In the genomic region with DNA sequence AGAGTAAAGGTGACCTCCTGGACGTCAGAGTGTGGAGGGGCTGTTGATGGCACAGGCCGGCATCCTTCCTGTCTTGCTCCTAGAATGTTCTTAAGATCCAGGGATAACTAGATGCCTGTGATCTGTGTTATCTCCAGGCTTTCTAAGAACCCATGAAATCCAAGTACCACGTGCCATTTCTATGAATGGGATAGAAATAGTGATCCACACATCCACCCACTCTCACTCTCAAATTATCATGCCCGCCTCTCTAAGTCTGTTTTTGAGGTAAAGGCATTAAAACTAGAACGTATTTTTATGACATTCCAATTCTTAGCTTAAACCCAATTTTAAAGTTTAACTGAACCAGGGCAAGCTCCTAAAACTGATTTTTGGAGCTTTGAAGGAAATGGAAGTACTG, we compare ENCODE assay signal across 14 cellular contexts.
DNase-seq lines count a peak whose midpoint lies in the region; ATAC-seq, FAIRE-seq and TF ChIP-seq lines count a peak whose summit lies in the region.
"Had no signal": no experiment of that assay in that cellular context is flagged by ENCODE, and none has a peak within 500 bp of the region (broad histone marks: within the 10 kb centered on the region; RNA-seq: fewer than 3 reads in every experiment).

No MANE protein-coding gene starts in this region.

- no peaks in the 10 kb centered on the region for H3K9me3 Mint-ChIP-seq in WTC11
- peaks cover 5% of the 10 kb centered on the region for H3K9me3 Mint-ChIP-seq in glutamatergic neuron (ENCODE audit: unreplicated experiment)
- no peaks in the 10 kb centered on the region for H3K9me3 Mint-ChIP-seq in nephron
- H3K9me3 Mint-ChIP-seq in stimulated activated effector memory CD8-positive, alpha-beta T cell treated with anti-CD3 and anti-CD28 coated beads, Interleukin-12 subunit alpha, Interleukin-12 subunit beta, amount 100 ng/mL, for 72 hours, result peaks cover 2% of the 10 kb centered on the region
- H3K9me3 Mint-ChIP-seq in activated naive CD8-positive, alpha-beta T cell treated with anti-CD3 and anti-CD28 coated beads, Interleukin-2, amount 50 U/mL, for 24 hours, result no peaks in the 10 kb centered on the region
- H3K9me3 Mint-ChIP-seq: CD4-positive, alpha-beta T cell had no signal

- H3K4me1 Mint-ChIP-seq in WTC11, result peaks cover 45% of the 10 kb centered on the region
- H3K4me1 Mint-ChIP-seq in glutamatergic neuron (ENCODE audit: low read depth, unreplicated experiment), result peaks cover 66% of the 10 kb centered on the region
- peaks cover 68% of the 10 kb centered on the region for H3K4me1 Mint-ChIP-seq in nephron
- H3K4me1 Mint-ChIP-seq in stimulated activated effector memory CD8-positive, alpha-beta T cell treated with anti-CD3 and anti-CD28 coated beads, Interleukin-12 subunit alpha, Interleukin-12 subunit beta, amount 100 ng/mL, for 72 hours, result no peaks in the 10 kb centered on the region
- no peaks in the 10 kb centered on the region for H3K4me1 Mint-ChIP-seq in activated naive CD8-positive, alpha-beta T cell treated with anti-CD3 and anti-CD28 coated beads, Interleukin-2, amount 50 U/mL, for 24 hours

- DNase-seq in WTC11 (ENCODE audit: low spot score) (no peak), glutamatergic neuron (no peak), urothelium cell line (ENCODE audit: low spot score) (no peak)
- DNase-seq in stimulated activated effector memory CD8-positive, alpha-beta T cell treated with anti-CD3 and anti-CD28 coated beads, Interleukin-12 subunit alpha, Interleukin-12 subunit beta, amount 100 ng/mL, for 72 hours (ENCODE audit: low spot score in 2 of 2), result no peak
- DNase-seq in activated naive CD8-positive, alpha-beta T cell treated with anti-CD3 and anti-CD28 coated beads, Interleukin-2, amount 50 U/mL, for 24 hours, result no peak
- DNase-seq: AML-193; Caco-2; CD4-positive, alpha-beta T cell had no signal

- no peaks in the 10 kb centered on the region for H3K27me3 Mint-ChIP-seq in WTC11 (ENCODE audit: low read depth)
- H3K27me3 Mint-ChIP-seq in glutamatergic neuron (ENCODE audit: unreplicated experiment), result no peaks in the 10 kb centered on the region
- H3K27me3 Mint-ChIP-seq in nephron (ENCODE audit: low read depth), result no peaks in the 10 kb centered on the region
- no peaks in the 10 kb centered on the region for H3K27me3 Mint-ChIP-seq in activated naive CD8-positive, alpha-beta T cell treated with anti-CD3 and anti-CD28 coated beads, Interleukin-2, amount 50 U/mL, for 24 hours
- H3K27me3 Mint-ChIP-seq: CD4-positive, alpha-beta T cell had no signal

- H3K36me3 Mint-ChIP-seq in WTC11 (no peaks in the 10 kb centered on the region), glutamatergic neuron (ENCODE audit: unreplicated experiment) (no peaks in the 10 kb centered on the region), nephron (ENCODE audit: low read depth) (no peaks in the 10 kb centered on the region)
- H3K36me3 Mint-ChIP-seq in stimulated activated effector memory CD8-positive, alpha-beta T cell treated with anti-CD3 and anti-CD28 coated beads, Interleukin-12 subunit alpha, Interleukin-12 subunit beta, amount 100 ng/mL, for 72 hours, result no peaks in the 10 kb centered on the region
- no peaks in the 10 kb centered on the region for H3K36me3 Mint-ChIP-seq in activated naive CD8-positive, alpha-beta T cell treated with anti-CD3 and anti-CD28 coated beads, Interleukin-2, amount 50 U/mL, for 24 hours (ENCODE audit: low read depth)

- FAIRE-seq in urothelium cell line (lab: Jason Lieb, UNC), result no peak
- FAIRE-seq: A549, G401.6, GM12891, GM19239 had no signal

- H3K4me3 Mint-ChIP-seq in WTC11 (no peak overlapping the region), glutamatergic neuron (ENCODE audit: unreplicated experiment) (no peak overlapping the region), nephron (no peak overlapping the region)
- no peak overlapping the region for H3K4me3 Mint-ChIP-seq in stimulated activated effector memory CD8-positive, alpha-beta T cell treated with anti-CD3 and anti-CD28 coated beads, Interleukin-12 subunit alpha, Interleukin-12 subunit beta, amount 100 ng/mL, for 72 hours
- no peak overlapping the region for H3K4me3 Mint-ChIP-seq in activated naive CD8-positive, alpha-beta T cell treated with anti-CD3 and anti-CD28 coated beads, Interleukin-2, amount 50 U/mL, for 24 hours
- H3K4me3 Mint-ChIP-seq: CD4-positive, alpha-beta T cell had no signal

- ATAC-seq in WTC11 (no peak), HG02938 (IDR thresholded peaks at IDR 0.05; ENCODE audit: unreplicated experiment) (no peak)
- peak; percentile 28 for ATAC-seq in stimulated activated effector memory CD8-positive, alpha-beta T cell treated with anti-CD3 and anti-CD28 coated beads, Interleukin-12 subunit alpha, Interleukin-12 subunit beta, amount 100 ng/mL, for 72 hours
- ATAC-seq in activated naive CD8-positive, alpha-beta T cell treated with anti-CD3 and anti-CD28 coated beads, Interleukin-2, amount 50 U/mL, for 24 hours, result no peak
- ATAC-seq: A549 had no signal

- POLR2A ChIA-PET in WTC11 (lab: Charles Lee), result no interaction called here

- TF ChIP-seq CTCF in WTC11 (IDR thresholded peaks at IDR 0.05) (no peak), glutamatergic neuron (IDR thresholded peaks at IDR 0.05; ENCODE audit: partially characterized antibody, unreplicated experiment) (no peak), nephron (IDR thresholded peaks at IDR 0.05; ENCODE audit: unreplicated experiment in 3 of 3) (no peak)

- CTCF ChIA-PET in WTC11 (lab: Charles Lee), result no interaction called here

- H3K27ac Mint-ChIP-seq in WTC11 (peak overlapping the region; percentile 69; the same call in 1 of the 2 replicates), glutamatergic neuron (ENCODE audit: unreplicated experiment) (peak overlapping the region; percentile 86), nephron (peak overlapping the region; percentile 74 to 91 (median 84))
- no peak overlapping the region for H3K27ac Mint-ChIP-seq in stimulated activated effector memory CD8-positive, alpha-beta T cell treated with anti-CD3 and anti-CD28 coated beads, Interleukin-12 subunit alpha, Interleukin-12 subunit beta, amount 100 ng/mL, for 72 hours
- no peak overlapping the region for H3K27ac Mint-ChIP-seq in activated naive CD8-positive, alpha-beta T cell treated with anti-CD3 and anti-CD28 coated beads, Interleukin-2, amount 50 U/mL, for 24 hours
- H3K27ac Mint-ChIP-seq: CD4-positive, alpha-beta T cell had no signal

TF ChIP-seq in WTC11, 78 proteins besides CTCF, POLR2A, EP300 and RAD21 (continues in another document):
- TF ChIP-seq OVOL2 (CRISPR knock-in tag; IDR thresholded peaks at IDR 0.05; ENCODE audit: borderline replicate concordance) (no peak), JUN (CRISPR knock-in tag; IDR thresholded peaks at IDR 0.05) (no peak), TCF7 (CRISPR knock-in tag; IDR thresholded peaks at IDR 0.05; ENCODE audit: low read depth) (no peak), ZSCAN18 (CRISPR knock-in tag; IDR thresholded peaks at IDR 0.05) (no peak), E2F4 (CRISPR knock-in tag; IDR thresholded peaks at IDR 0.05; ENCODE audit: borderline replicate concordance, low read depth) (no peak), SP1 (CRISPR knock-in tag; conservative IDR thresholded peaks at IDR 0.05) (no peak), ERG (CRISPR knock-in tag; IDR thresholded peaks at IDR 0.05) (no peak)
- TF ChIP-seq, protein P1, sequence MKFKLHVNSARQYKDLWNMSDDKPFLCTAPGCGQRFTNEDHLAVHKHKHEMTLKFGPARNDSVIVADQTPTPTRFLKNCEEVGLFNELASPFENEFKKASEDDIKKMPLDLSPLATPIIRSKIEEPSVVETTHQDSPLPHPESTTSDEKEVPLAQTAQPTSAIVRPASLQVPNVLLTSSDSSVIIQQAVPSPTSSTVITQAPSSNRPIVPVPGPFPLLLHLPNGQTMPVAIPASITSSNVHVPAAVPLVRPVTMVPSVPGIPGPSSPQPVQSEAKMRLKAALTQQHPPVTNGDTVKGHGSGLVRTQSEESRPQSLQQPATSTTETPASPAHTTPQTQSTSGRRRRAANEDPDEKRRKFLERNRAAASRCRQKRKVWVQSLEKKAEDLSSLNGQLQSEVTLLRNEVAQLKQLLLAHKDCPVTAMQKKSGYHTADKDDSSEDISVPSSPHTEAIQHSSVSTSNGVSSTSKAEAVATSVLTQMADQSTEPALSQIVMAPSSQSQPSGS (CRISPR knock-in tag; IDR thresholded peaks at IDR 0.05; ENCODE audit: borderline replicate concordance, low read depth), result no peak

Comparison
In these comparisons a context has a peak if more than half of its experiments do, and no peak if none do; other contexts are left out.
1. H3K27ac Mint-ChIP-seq: peak in WTC11 (single experiment), glutamatergic neuron (single experiment) and nephron (3 of 3); none in stimulated activated effector memory CD8-positive, alpha-beta T cell treated with anti-CD3 and anti-CD28 coated beads, Interleukin-12 subunit alpha, Interleukin-12 subunit beta, amount 100 ng/mL, for 72 hours (single experiment) and activated naive CD8-positive, alpha-beta T cell treated with anti-CD3 and anti-CD28 coated beads, Interleukin-2, amount 50 U/mL, for 24 hours (single experiment).